ENCODE assay signal across 25 cellular contexts in genomic region chr9:133454325-133454724, GRCh38. TPM values are rescaled to one million over a fixed set of nuclear protein-coding genes. Genes with fewer than 3 reads are reported as not detected.
DNase-seq lines count a peak whose midpoint lies in the region; ATAC-seq, FAIRE-seq and TF ChIP-seq lines count a peak whose summit lies in the region.
"Had no signal": no experiment of that assay in that cellular context is flagged by ENCODE, and none has a peak within 500 bp of the region (broad histone marks: within the 10 kb centered on the region; RNA-seq: fewer than 3 reads in every experiment).

No MANE protein-coding gene starts in this region.

- ATAC-seq in IMR-90 (ENCODE audit: low read depth) (no peak), omental fat pad (ENCODE audit: low FRiP score) (no peak)
- ATAC-seq: A549, GM12878 had no signal

- H3K27ac ChIP-seq in BLaER1 treated with 17β-estradiol and CSF1 and Interleukin-3, amounts not matched to agents 10 nM and 100 nM, result no peak overlapping the region
- H3K27ac ChIP-seq in IMR-90 (ENCODE audit: insufficient read depth, low read length), result no peak overlapping the region
- no peak overlapping the region for H3K27ac ChIP-seq in kidney (ENCODE audit: low read depth in 2 of 2, low read length in 2 of 2)
- H3K27ac ChIP-seq in neuronal stem cell (replicated peaks; ENCODE audit: low read length), result no peak overlapping the region
- H3K27ac ChIP-seq: A549, C4-2B had no signal

- peaks cover 7 to 36% (median 26%) of the 10 kb centered on the region in 10 experiments for H3K4me1 ChIP-seq in BLaER1 treated with 17β-estradiol and CSF1 and Interleukin-3, amounts not matched to agents 10 nM and 100 nM
- H3K4me1 ChIP-seq in IMR-90 (ENCODE audit: control insufficient read depth, insufficient read depth, low read length) (no peaks in the 10 kb centered on the region), kidney (ENCODE audit: control insufficient read depth in 1 of 2, insufficient read depth in 1 of 2, low read depth in 1 of 2, low read length in 2 of 2) (peaks cover 0 to 2% of the 10 kb centered on the region in 2 donors), neuronal stem cell (ENCODE audit: control insufficient read depth in 2 of 2, insufficient read depth in 1 of 2, low read depth in 1 of 2, low read length in 2 of 2) (peaks cover 3 to 8% of the 10 kb centered on the region in 2 donors)

- intact Hi-C loops in IMR-90 (cut with micrococcal nuclease), result no loop called here
- intact Hi-C loops in kidney (cut with DNase I), result no loop called here

- no peaks in the 10 kb centered on the region for H3K9me3 ChIP-seq in BLaER1 treated with 17β-estradiol and CSF1 and Interleukin-3, amounts not matched to agents 10 nM and 100 nM (replicated peaks in 1 of 11)
- H3K9me3 ChIP-seq in IMR-90 (ENCODE audit: control insufficient read depth, insufficient read depth, low read length) (no peaks in the 10 kb centered on the region), kidney (ENCODE audit: control insufficient read depth in 1 of 2, low read length in 2 of 2) (no peaks in the 10 kb centered on the region), neuronal stem cell (replicated peaks in 1 of 2; ENCODE audit: control insufficient read depth in 2 of 2, insufficient read depth in 1 of 2, low read depth in 1 of 2, low read length in 2 of 2) (no peaks in the 10 kb centered on the region)
- H3K9me3 ChIP-seq: A549, BE2C had no signal

- H3K4ac ChIP-seq in IMR-90 (ENCODE audit: low read depth, low read length), result no peak overlapping the region
- no peak overlapping the region for H3K4ac ChIP-seq in neuronal stem cell (ENCODE audit: low read length)

- dilution Hi-C loops in IMR-90 (cut with HindIII; ENCODE audit: low sequenced_read_pairs, unreplicated experiment), result no loop called here

- no peaks in the 10 kb centered on the region for H3K9me1 ChIP-seq in IMR-90 (ENCODE audit: insufficient read depth, low read length)

- H2BK15ac ChIP-seq in IMR-90 (ENCODE audit: low read depth, low read length) (no peak overlapping the region), neuronal stem cell (ENCODE audit: low read length) (no peak overlapping the region)

- CTCF ChIA-PET in IMR-90 (lab: Yijun Ruan, JAX), result no interaction called here

- H2AFZ ChIP-seq in IMR-90 (replicated peaks; ENCODE audit: low read length, poor library complexity) (peak overlapping the region; percentile 39), neuronal stem cell (ENCODE audit: low read length) (no peak overlapping the region)

- WGBS in IMR-90 (ENCODE audit: extremely low coverage in 2 of 2, insufficient read length in 1 of 2), 2 experiments, result 85% methylated on average over 8 of the region's 19 CpGs; no CpG with 5 or more reads in 1 of the 2 experiments
- no CpG with 5 or more reads among the region's 19 CpGs for WGBS in neuronal stem cell (ENCODE audit: extremely low coverage in 2 of 2, insufficient read length in 2 of 2, insufficient replicate concordance in 1 of 2), 2 donors

- H3K4me2 ChIP-seq in BLaER1 treated with 17β-estradiol and CSF1 and Interleukin-3, amounts not matched to agents 10 nM and 100 nM, result peak overlapping the region in 9 of 11 experiments; percentile 24 to 87 (median 67); a peak in 17 of 22 replicates
- H3K4me2 ChIP-seq in IMR-90 (ENCODE audit: low read depth, low read length) (no peak overlapping the region), neuronal stem cell (ENCODE audit: insufficient read depth, low read length, poor library complexity, severe bottlenecking) (no peak overlapping the region)
- H3K4me2 ChIP-seq: A549 had no signal

- POLR2A ChIA-PET in IMR-90 (lab: Charles Lee; ENCODE audit: unreplicated experiment), result no interaction called here

- H4K91ac ChIP-seq in IMR-90 (ENCODE audit: insufficient read depth, low read depth, low read length) (no peak overlapping the region), neuronal stem cell (ENCODE audit: low read depth, low read length, poor library complexity) (no peak overlapping the region)

- in situ Hi-C loops in IMR-90 (cut with MboI; ENCODE audit: low sequenced_read_pairs), result no loop called here

- DNase-seq in IMR-90 (no peak), kidney (peak; percentile 70), neuronal stem cell (ENCODE audit: low spot score) (no peak), omental fat pad (ENCODE audit: low spot score) (no peak), kidney tubule cell (ENCODE audit: low spot score) (no peak), NCI-H187 treated with DMSO at 0.1 percent for 48 hours (lab: John Stamatoyannopoulos, UW) (no peak)
- DNase-seq: 8988T; ACHN; AML-193; BE2C; CD4-positive, alpha-beta T cell; CD8-positive, alpha-beta memory T cell; DMS 273 treated with DMSO at 0.1 percent for 48 hours; DMS79; EL; GDM1; GOT3; HCEC 1CT had no signal

- H2AK9ac ChIP-seq in IMR-90 (replicated peaks; ENCODE audit: low read depth, low read length, poor library complexity), result no peak overlapping the region

- H4K8ac ChIP-seq in IMR-90 (ENCODE audit: low read depth in 2 of 2, low read length in 2 of 2) (no peak overlapping the region), neuronal stem cell (ENCODE audit: low read depth, low read length) (no peak overlapping the region)

- no peak for FAIRE-seq in kidney (lab: Jason Lieb, UNC)
- FAIRE-seq: A549, D721Med, GM12878, GM19239, H54 had no signal

- H4K20me1 ChIP-seq in BLaER1 treated with 17β-estradiol and CSF1 and Interleukin-3, amounts not matched to agents 10 nM and 100 nM, result peaks cover 0 to 8% (median 0%) of the 10 kb centered on the region in 11 experiments; a peak in 1 of 22 replicates
- H4K20me1 ChIP-seq in IMR-90 (ENCODE audit: insufficient read depth, low read length), result no peaks in the 10 kb centered on the region

- no peak overlapping the region for H3K56ac ChIP-seq in IMR-90 (ENCODE audit: extremely low read depth, insufficient read depth, low read length)

- H3K9ac ChIP-seq in BLaER1 treated with 17β-estradiol and CSF1 and Interleukin-3, amounts not matched to agents 10 nM and 100 nM, result no peak overlapping the region; a peak in 1 of 22 replicates
- H3K9ac ChIP-seq in IMR-90 (ENCODE audit: low read depth, low read length), result no peak overlapping the region
- no peak overlapping the region for H3K9ac ChIP-seq in kidney (ENCODE audit: low read length in 2 of 2)
- no peak overlapping the region for H3K9ac ChIP-seq in neuronal stem cell (ENCODE audit: low read depth, low read length, poor library complexity)

- no peak overlapping the region for H3K4me3 ChIP-seq in BLaER1 treated with 17β-estradiol and CSF1 and Interleukin-3, amounts not matched to agents 10 nM and 100 nM
- no peak overlapping the region for H3K4me3 ChIP-seq in IMR-90 (ENCODE audit: insufficient read depth, low read depth, low read length)
- H3K4me3 ChIP-seq in kidney (ENCODE audit: low read length in 2 of 2), result no peak overlapping the region
- peak overlapping the region in 1 of 2 donors; percentile 9 for H3K4me3 ChIP-seq in neuronal stem cell (ENCODE audit: low read length in 2 of 2)
- H3K4me3 ChIP-seq: A549, GM12878 had no signal

- BruUV-seq in IMR-90 (replicated peaks; lab: Mats Ljungman, UMichigan), result no TSS peak

- H2AK5ac ChIP-seq in IMR-90 (ENCODE audit: low read depth, low read length), result no peak overlapping the region
- H2AK5ac ChIP-seq in neuronal stem cell (ENCODE audit: low read depth, low read length), result peak overlapping the region; percentile 43

- no peak overlapping the region for H3K14ac ChIP-seq in IMR-90 (replicated peaks; ENCODE audit: low read depth, low read length)
- H3K14ac ChIP-seq in neuronal stem cell (ENCODE audit: low read length), result peak overlapping the region; percentile 47

- no peak overlapping the region for H2BK5ac ChIP-seq in IMR-90 (ENCODE audit: low read depth, low read length, poor library complexity, severe bottlenecking)
- H2BK5ac ChIP-seq in neuronal stem cell (ENCODE audit: low read length), result no peak overlapping the region

- no peak for TF ChIP-seq CTCF in IMR-90 (conservative IDR thresholded peaks at IDR 0.05; ENCODE audit: low read depth, low read length)
- TF ChIP-seq CTCF in kidney (IDR thresholded peaks at IDR 0.05; ENCODE audit: borderline replicate concordance, extremely low read depth, insufficient read depth), result no peak
- TF ChIP-seq CTCF in omental fat pad (IDR thresholded peaks at IDR 0.05), result no peak

- H2BK20ac ChIP-seq in IMR-90 (ENCODE audit: low read depth, low read length), result no peak overlapping the region

- H4K5ac ChIP-seq in IMR-90 (ENCODE audit: low read depth, low read length), result no peak overlapping the region

- H2BK12ac ChIP-seq in neuronal stem cell (ENCODE audit: low read length), result no peak overlapping the region

- no peaks in the 10 kb centered on the region for H3K36me3 ChIP-seq in BLaER1 treated with 17β-estradiol and CSF1 and Interleukin-3, amounts not matched to agents 10 nM and 100 nM
- no peaks in the 10 kb centered on the region for H3K36me3 ChIP-seq in IMR-90 (ENCODE audit: control insufficient read depth, insufficient read depth, low read length)
- H3K36me3 ChIP-seq in kidney (ENCODE audit: control insufficient read depth in 1 of 2, insufficient read depth in 2 of 2, low read length in 2 of 2), result no peaks in the 10 kb centered on the region
- H3K36me3 ChIP-seq in neuronal stem cell (replicated peaks in 1 of 2; ENCODE audit: control insufficient read depth in 2 of 2, insufficient read depth in 2 of 2, low read length in 2 of 2), result no peaks in the 10 kb centered on the region
- H3K36me3 ChIP-seq: BE2C had no signal

- TF ChIP-seq RAD21 in IMR-90 (IDR thresholded peaks at IDR 0.05; ENCODE audit: low read length), result no peak

- H3K79me1 ChIP-seq in IMR-90 (ENCODE audit: low read depth in 1 of 2, low read length in 2 of 2) (no peaks in the 10 kb centered on the region), neuronal stem cell (ENCODE audit: low read depth, low read length) (no peaks in the 10 kb centered on the region)

- H3K18ac ChIP-seq in IMR-90 (ENCODE audit: low read depth, low read length) (no peak overlapping the region), neuronal stem cell (ENCODE audit: low read length) (no peak overlapping the region)

- H3K27me3 ChIP-seq in BLaER1 treated with 17β-estradiol and CSF1 and Interleukin-3, amounts not matched to agents 10 nM and 100 nM, result no peaks in the 10 kb centered on the region
- no peaks in the 10 kb centered on the region for H3K27me3 ChIP-seq in IMR-90 (ENCODE audit: control insufficient read depth, insufficient read depth, low read length)
- peaks cover 0 to 2% (median 0%) of the 10 kb centered on the region in 3 experiments for H3K27me3 ChIP-seq in neuronal stem cell (ENCODE audit: control insufficient read depth in 3 of 3, insufficient read depth in 3 of 3, low read depth in 1 of 3, low read length in 3 of 3)
- H3K27me3 ChIP-seq: BE2C had no signal

- no peak overlapping the region for H2BK120ac ChIP-seq in IMR-90 (ENCODE audit: low read depth, low read length)
- no peak overlapping the region for H2BK120ac ChIP-seq in neuronal stem cell (ENCODE audit: low read depth, low read length)

- H3K23ac ChIP-seq in IMR-90 (ENCODE audit: low read depth, low read length) (no peak overlapping the region), neuronal stem cell (ENCODE audit: low read depth, low read length, poor library complexity) (peak overlapping the region; percentile 20)

- no peak for TF ChIP-seq POLR2A in IMR-90 (IDR thresholded peaks at IDR 0.05; ENCODE audit: low read depth, low read length)

RNA-seq across cellular contexts. Expression of gene CACFD1, which starts 5.5 kb away (rescaled TPM):
- 1.9 and 2.0 TPM in 2 replicates for total RNA-seq in IMR-90 (2012; rRNA removed)
- 5.9 and 6.6 TPM in 2 replicates for polyA plus RNA-seq in IMR-90 (2012; rRNA removed)
- polyA plus RNA-seq in IMR-90 (2012; cell fraction: cytosol; rRNA removed), result 7.2 and 9.9 TPM in 2 replicates
- 10.0 and 21.9 TPM in 2 replicates for polyA plus RNA-seq in IMR-90 (2012; cell fraction: nucleus; rRNA removed; ENCODE audit: low replicate concordance)
- 37.3 TPM for total RNA-seq in kidney
- 37.8 TPM for polyA plus RNA-seq in kidney (ENCODE audit: insufficient read depth, low read depth, low replicate concordance)
- 18.8 TPM for polyA plus RNA-seq in neuronal stem cell (2013, experiment 1 of 2)
- polyA plus RNA-seq in neuronal stem cell (2013, experiment 2 of 2), result 19.4 TPM
- 1 to 10 TPM; 2.7 to 6.9 (median 4.8) TPM for total RNA-seq in omental fat pad

RNA-seq across cellular contexts. Expression of gene SLC2A6, which starts 24.6 kb away (rescaled TPM):
- total RNA-seq in IMR-90 (2012; rRNA removed) (2.9 and 3.1 TPM in 2 replicates), kidney (5.8 TPM), omental fat pad (1 to 10 TPM; 2.1 to 4.9 (median 4.1) TPM)
- polyA plus RNA-seq in IMR-90 (2012; rRNA removed) (8.5 and 9.3 TPM in 2 replicates), kidney (ENCODE audit: insufficient read depth, low read depth, low replicate concordance) (2.5 TPM)
- 3.0 and 11.7 TPM in 2 replicates for polyA plus RNA-seq in IMR-90 (2012; cell fraction: cytosol; rRNA removed)
- 8.5 and 22.8 TPM in 2 replicates for polyA plus RNA-seq in IMR-90 (2012; cell fraction: nucleus; rRNA removed; ENCODE audit: low replicate concordance)
- polyA plus RNA-seq in neuronal stem cell (2013, experiment 1 of 2), result 3.7 TPM
- polyA plus RNA-seq in neuronal stem cell (2013, experiment 2 of 2), result 3.8 TPM

RNA-seq across cellular contexts. Expression of gene ADAMTS13, which starts 32.2 kb away (rescaled TPM):
- under 0.01 and 0.18 TPM in 2 replicates for total RNA-seq in IMR-90 (2012; rRNA removed)
- polyA plus RNA-seq in IMR-90 (2012; rRNA removed), result 2.8 and 3.1 TPM in 2 replicates
- polyA plus RNA-seq in IMR-90 (2012; cell fraction: cytosol; rRNA removed), result 0.54 and 3.1 TPM in 2 replicates
- 19.2 and 39.9 TPM in 2 replicates for polyA plus RNA-seq in IMR-90 (2012; cell fraction: nucleus; rRNA removed; ENCODE audit: low replicate concordance)
- total RNA-seq in kidney, result 3.1 TPM
- 3.6 TPM for polyA plus RNA-seq in kidney (ENCODE audit: insufficient read depth, low read depth, low replicate concordance)
- polyA plus RNA-seq in neuronal stem cell (2013, experiment 1 of 2), result 4.0 TPM
- 3.9 TPM for polyA plus RNA-seq in neuronal stem cell (2013, experiment 2 of 2)
- 1 to 10 TPM; 1.1 to 3.0 (median 1.2) TPM for total RNA-seq in omental fat pad

RNA-seq across cellular contexts. Expression of gene REXO4, which starts 36.5 kb away (rescaled TPM):
- total RNA-seq in IMR-90 (2012; rRNA removed) (16.1 and 18.3 TPM in 2 replicates), kidney (17.5 TPM), omental fat pad (10 to 100 TPM; 11.5 to 18.1 (median 15.4) TPM)
- polyA plus RNA-seq in IMR-90 (2012; rRNA removed) (21.8 and 23.1 TPM in 2 replicates), kidney (ENCODE audit: insufficient read depth, low read depth, low replicate concordance) (18.6 TPM)
- polyA plus RNA-seq in IMR-90 (2012; cell fraction: cytosol; rRNA removed), result 25.2 and 26.4 TPM in 2 replicates
- 13.2 and 18.6 TPM in 2 replicates for polyA plus RNA-seq in IMR-90 (2012; cell fraction: nucleus; rRNA removed; ENCODE audit: low replicate concordance)
- 29.0 TPM for polyA plus RNA-seq in neuronal stem cell (2013, experiment 1 of 2)
- 28.1 TPM for polyA plus RNA-seq in neuronal stem cell (2013, experiment 2 of 2)

Comparison
In these comparisons a context has a peak if more than half of its experiments do, and no peak if none do; other contexts are left out.
1. H3K4me2 ChIP-seq: peak in BLaER1 treated with 17β-estradiol and CSF1 and Interleukin-3, amounts not matched to agents 10 nM and 100 nM (9 of 11); none in IMR-90 (single experiment) and neuronal stem cell (single experiment).